In the genomic region with DNA sequence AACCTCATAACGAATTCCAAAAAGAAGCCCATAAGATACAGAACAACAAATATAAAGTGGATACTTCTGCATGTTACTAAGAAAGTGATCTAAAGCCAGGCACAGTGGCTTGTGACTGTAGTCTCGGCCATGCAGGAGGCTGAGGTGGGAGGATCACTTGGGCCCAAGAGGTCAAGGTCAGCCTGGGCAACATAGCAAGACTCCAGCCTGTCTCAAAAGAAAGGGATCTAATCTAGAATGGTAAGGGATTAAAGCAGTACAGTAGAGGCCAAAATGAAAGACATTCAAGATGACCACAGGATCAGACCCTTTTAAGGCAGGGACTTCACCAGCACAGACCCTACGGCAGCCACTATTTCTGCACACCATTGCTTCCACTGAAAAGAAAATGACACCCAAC, we compare ENCODE assay signal across 25 cellular contexts. TPM values are rescaled to one million over a fixed set of nuclear protein-coding genes. Genes with fewer than 3 reads are reported as not detected.
DNase-seq lines count a peak whose midpoint lies in the region; ATAC-seq and TF ChIP-seq lines count a peak whose summit lies in the region.
"Had no signal": no experiment of that assay in that cellular context is flagged by ENCODE, and none has a peak within 500 bp of the region (broad histone marks: within the 10 kb centered on the region; RNA-seq: fewer than 3 reads in every experiment).

No MANE protein-coding gene starts in this region.

- 74% methylated on average over 3 of the region's 3 CpGs for WGBS in right cardiac atrium
- 91% methylated on average over 3 of the region's 3 CpGs for WGBS in hepatocyte (ENCODE audit: low lambda C conversion rate, missing lambda C conversion rate)
- WGBS in prostate gland = 89% methylated on average over 3 of the region's 3 CpGs

- H3K4me3 ChIP-seq in right cardiac atrium (ENCODE audit: low read length) (no peak overlapping the region), hepatocyte (no peak overlapping the region), prostate gland (peak overlapping the region in 1 of 2 donors; percentile 69)
- H3K4me3 ChIP-seq: BLaER1, gastroesophageal sphincter, thyroid gland had no signal

- no peaks in the 10 kb centered on the region for H3K9me2 ChIP-seq in hepatocyte (replicated peaks; ENCODE audit: insufficient read depth)

- TF ChIP-seq CTCF in hepatocyte (IDR thresholded peaks at IDR 0.05; ENCODE audit: poor library complexity) (no peak), prostate gland (IDR thresholded peaks at IDR 0.05) (no peak), omental fat pad (IDR thresholded peaks at IDR 0.05) (no peak)

- no peak overlapping the region for H2AFZ ChIP-seq in hepatocyte

- no peak for ATAC-seq in right cardiac atrium
- no peak for ATAC-seq in omental fat pad (ENCODE audit: low FRiP score)
- ATAC-seq in GM18870 (IDR thresholded peaks at IDR 0.05; ENCODE audit: unreplicated experiment) = no peak
- ATAC-seq: gastroesophageal sphincter; natural killer cell treated with Interleukin-12 subunit alpha and Interleukin-12 subunit beta and Interleukin-15 and Interleukin-18, amount 100 ng/mL, for 72 hours; psoas muscle; stimulated activated memory B cell treated with anti-CD40 and anti-IgM and Interleukin-4, amounts not matched to agents 10 μg/mL and 1 μg/mL and 100 μg/mL, for 72 hours had no signal

- H3K4me1 ChIP-seq in right cardiac atrium (ENCODE audit: control insufficient read depth, insufficient read depth, low read length) (no peaks in the 10 kb centered on the region), hepatocyte (ENCODE audit: insufficient read depth) (peaks cover 13% of the 10 kb centered on the region), prostate gland (replicated peaks) (peaks cover 3% of the 10 kb centered on the region)
- H3K4me1 ChIP-seq: psoas muscle had no signal

- H3K4me2 ChIP-seq in hepatocyte = peak overlapping the region; percentile 86
- H3K4me2 ChIP-seq: BLaER1 had no signal

- peak overlapping the region; percentile 70 for H3K27ac ChIP-seq in right cardiac atrium (ENCODE audit: low read length)
- peak overlapping the region; percentile 99 for H3K27ac ChIP-seq in hepatocyte
- H3K27ac ChIP-seq in prostate gland = peak overlapping the region; percentile 98
- H3K27ac ChIP-seq: BLaER1, cardiac muscle cell, psoas muscle had no signal

- H4K20me1 ChIP-seq in hepatocyte (ENCODE audit: insufficient read depth, poor library complexity, severe bottlenecking) = peaks cover 3% of the 10 kb centered on the region
- H4K20me1 ChIP-seq: BLaER1 had no signal

- H3K9me3 ChIP-seq in right cardiac atrium (ENCODE audit: control insufficient read depth, low read length) (no peaks in the 10 kb centered on the region), hepatocyte (ENCODE audit: low read depth) (no peaks in the 10 kb centered on the region), prostate gland (no peaks in the 10 kb centered on the region)
- H3K9me3 ChIP-seq: BLaER1, gastroesophageal sphincter, psoas muscle, thyroid gland had no signal

- intact Hi-C loops in right cardiac atrium (cut with DNase I) (no loop called here), cardiac septum (cut with DNase I) (no loop called here), prostate gland (cut with DNase I) (no loop called here), posterior cingulate gyrus (cut with DNase I) (no loop called here)

- H3K36me3 ChIP-seq in hepatocyte (replicated peaks; ENCODE audit: insufficient read depth, low read depth) = no peaks in the 10 kb centered on the region
- no peaks in the 10 kb centered on the region for H3K36me3 ChIP-seq in prostate gland
- H3K36me3 ChIP-seq: BLaER1, cardiac muscle cell, gastroesophageal sphincter, thyroid gland had no signal

- H3K27me3 ChIP-seq in right cardiac atrium (ENCODE audit: control insufficient read depth, insufficient read depth) (no peaks in the 10 kb centered on the region), hepatocyte (no peaks in the 10 kb centered on the region), prostate gland (replicated peaks; ENCODE audit: insufficient read depth) (no peaks in the 10 kb centered on the region)
- H3K27me3 ChIP-seq: cardiac muscle cell, gastroesophageal sphincter, thyroid gland had no signal

- peaks cover 73% of the 10 kb centered on the region for H3K79me2 ChIP-seq in hepatocyte

- no peak for TF ChIP-seq POLR2A in prostate gland (IDR thresholded peaks at IDR 0.05)

- DNase-seq in right cardiac atrium (no peak), cardiac septum (ENCODE audit: low spot score) (no peak), hepatocyte (ENCODE audit: low spot score) (no peak), prostate gland (ENCODE audit: low spot score) (no peak), omental fat pad (ENCODE audit: low spot score) (no peak), mucosa of gallbladder (ENCODE audit: low spot score) (no peak), posterior cingulate gyrus (no peak)
- DNase-seq: activated CD4-positive, alpha-beta memory T cell treated with anti-CD3 and anti-CD28 coated beads, Interleukin-2, amount 10 ng/mL, durations not matched to agents 7 days and 5 days; activated CD4-positive, CD25-positive, alpha-beta regulatory T cell; activated gamma-delta T cell treated with Interleukin-2 at 50 U/mL for 16 hours; EL; NCI-H1048; NCI-H2029; NCI-H226; NCI-H748 treated with DMSO at 0.1 percent for 48 hours; psoas muscle; small intestine; T1000; thyroid gland had no signal

RNA-seq across cellular contexts. Expression of gene COBLL1, which starts 3.8 kb away (rescaled TPM):
- total RNA-seq in right cardiac atrium (1 to 10 TPM; 7.3 to 9.2 (median 8.6) TPM), cardiac septum (15.0 TPM), hepatocyte (146 TPM in 2 replicates), prostate gland (10 to 100 TPM; 52.1 to 82.8 TPM), omental fat pad (100 to 1,000 TPM in 1 of 4 donors, 10 to 100 TPM in 3; 38.1 to 114 (median 68.5) TPM), mucosa of gallbladder (52.9 TPM)
- polyA plus RNA-seq in right cardiac atrium (3.2 TPM), hepatocyte (87.3 and 108 TPM in 2 replicates)
- total RNA-seq: activated CD4-positive, alpha-beta memory T cell treated with anti-CD3 and anti-CD28 coated beads, Interleukin-2, amount 10 ng/mL, durations not matched to agents 7 days and 5 days had no signal
